1 cellular context compared by ENCODE assay signal in genomic region chr3:12810013-12810780, GRCh38.
TF ChIP-seq lines count a peak whose summit lies in the region.

No MANE protein-coding gene starts in this region.

TF ChIP-seq in K562, 482 proteins besides CTCF, POLR2A, EP300 and RAD21 (continued from another document and continues in another):
- TF ChIP-seq RREB1 (CRISPR knock-in tag; IDR thresholded peaks at IDR 0.05) (no peak), ELF1 (tag; IDR thresholded peaks at IDR 0.05) (no peak), MLLT1 (IDR thresholded peaks at IDR 0.05) (no peak), ZNF217 (CRISPR knock-in tag; IDR thresholded peaks at IDR 0.05) (no peak), ZNF316 (IDR thresholded peaks at IDR 0.05) (no peak), SIRT6 (IDR thresholded peaks at IDR 0.05; ENCODE audit: low read depth, low read length) (no peak), ZNF444 (CRISPR knock-in tag; IDR thresholded peaks at IDR 0.05) (no peak), ZNF165 (CRISPR knock-in tag; IDR thresholded peaks at IDR 0.05; ENCODE audit: borderline replicate concordance) (no peak), RNF2 (IDR thresholded peaks at IDR 0.05) (no peak), TGIF2 (CRISPR knock-in tag; IDR thresholded peaks at IDR 0.05) (no peak), CREM (IDR thresholded peaks at IDR 0.05; ENCODE audit: low read depth) (peak; percentile 47; the same call in 1 of the 2 replicates), SUPT5H (IDR thresholded peaks at IDR 0.05) (peak; percentile 51; the same call in 1 of the 2 replicates), FOS (IDR thresholded peaks at IDR 0.05; ENCODE audit: extremely low read depth, insufficient read length) (no peak), SIN3A (IDR thresholded peaks at IDR 0.05; ENCODE audit: borderline replicate concordance in 2 of 2, control insufficient read depth in 1 of 2, low read depth in 2 of 2, low read length in 2 of 2) (peak in 1 of 2 experiments; percentile 65; a peak in 1 of 4 replicates), FOSL1 (tag; conservative IDR thresholded peaks at IDR 0.05) (no peak), TEAD4 (IDR thresholded peaks at IDR 0.05; ENCODE audit: low read length) (no peak), TEAD4 (CRISPR knock-in tag; IDR thresholded peaks at IDR 0.05; ENCODE audit: borderline replicate concordance) (no peak), EZH2 (IDR thresholded peaks at IDR 0.05; ENCODE audit: borderline replicate concordance, low read depth, low read length) (no peak), OTX1 (CRISPR knock-in tag; IDR thresholded peaks at IDR 0.05) (0 out of 2 replicates have a peak, but pooled peaks have one; percentile 27), AFF1 (IDR thresholded peaks at IDR 0.05; ENCODE audit: low read depth in 1 of 2, partially characterized antibody in 2 of 2) (no peak), KAT2B (IDR thresholded peaks at IDR 0.05; ENCODE audit: low read depth, low read length) (no peak), TEAD1 (CRISPR knock-in tag; IDR thresholded peaks at IDR 0.05) (no peak), ZNF79 (CRISPR knock-in tag; IDR thresholded peaks at IDR 0.05; ENCODE audit: low read depth) (no peak), ZBTB1 (CRISPR knock-in tag; IDR thresholded peaks at IDR 0.05; ENCODE audit: borderline replicate concordance, low read depth) (no peak), EHMT2 (IDR thresholded peaks at IDR 0.05) (no peak), KLF1 (tag; IDR thresholded peaks at IDR 0.05) (no peak), RBM15 (IDR thresholded peaks at IDR 0.05; ENCODE audit: insufficient read depth, low read length) (no peak), SRF (CRISPR knock-in tag; IDR thresholded peaks at IDR 0.05) (peak in 1 of 2 experiments; percentile 66; a peak in 1 of 4 replicates), ZNF830 (CRISPR knock-in tag; IDR thresholded peaks at IDR 0.05) (no peak), SMAD2 (IDR thresholded peaks at IDR 0.05; ENCODE audit: low read depth, low read length) (no peak), HMG20B (CRISPR knock-in tag; IDR thresholded peaks at IDR 0.05) (no peak), NEUROD1 (IDR thresholded peaks at IDR 0.05; ENCODE audit: borderline replicate concordance, low read depth, low read length, partially characterized antibody) (peak; percentile 39), ZNF518B (CRISPR knock-in tag; IDR thresholded peaks at IDR 0.05) (no peak), ZC3H8 (IDR thresholded peaks at IDR 0.05) (no peak), TCFL5 (CRISPR knock-in tag; conservative IDR thresholded peaks at IDR 0.05) (no peak), E2F6 (IDR thresholded peaks at IDR 0.05; ENCODE audit: borderline replicate concordance in 1 of 2, extremely low read depth in 1 of 2, insufficient read depth in 1 of 2, insufficient read length in 1 of 2, low read depth in 1 of 2, low read length in 1 of 2, poor library complexity in 1 of 2, severe bottlenecking in 1 of 2) (peak; percentile 51 to 74), MEIS2 (IDR thresholded peaks at IDR 0.05; ENCODE audit: partially characterized antibody) (no peak), CHCHD3 (CRISPR knock-in tag; IDR thresholded peaks at IDR 0.05) (0 out of 2 replicates have a peak, but pooled peaks have one; percentile 35), BRD9 (IDR thresholded peaks at IDR 0.05; ENCODE audit: low read depth, partially characterized antibody) (no peak), ZNF592 (IDR thresholded peaks at IDR 0.05) (no peak; the same call in 1 of the 2 replicates)
